2 cellular contexts compared by ENCODE assay signal in the genomic region with DNA sequence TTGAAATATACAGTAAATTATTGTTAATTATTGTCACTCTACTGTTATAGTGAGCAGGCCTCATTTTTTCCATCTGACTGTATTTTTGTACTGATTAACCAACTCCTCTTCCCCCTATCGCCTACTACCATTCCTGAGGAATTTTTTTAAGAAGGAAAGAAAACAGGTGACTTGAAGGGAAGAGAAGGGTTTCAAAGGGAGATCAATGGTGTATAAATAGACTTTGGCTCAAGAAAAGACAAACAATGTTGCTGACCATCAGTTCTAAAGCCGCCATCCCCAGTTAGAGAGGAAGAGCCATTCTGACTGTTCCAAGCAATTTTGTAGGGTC.
TF ChIP-seq lines count a peak whose summit lies in the region.

No MANE protein-coding gene starts in this region.

TF ChIP-seq in A549, 52 proteins besides CTCF, POLR2A, EP300 and RAD21 (continued from another document):
- TF ChIP-seq, protein P1, sequence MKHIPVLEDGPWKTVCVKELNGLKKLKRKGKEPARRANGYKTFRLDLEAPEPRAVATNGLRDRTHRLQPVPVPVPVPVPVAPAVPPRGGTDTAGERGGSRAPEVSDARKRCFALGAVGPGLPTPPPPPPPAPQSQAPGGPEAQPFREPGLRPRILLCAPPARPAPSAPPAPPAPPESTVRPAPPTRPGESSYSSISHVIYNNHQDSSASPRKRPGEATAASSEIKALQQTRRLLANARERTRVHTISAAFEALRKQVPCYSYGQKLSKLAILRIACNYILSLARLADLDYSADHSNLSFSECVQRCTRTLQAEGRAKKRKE (CRISPR knock-in tag; IDR thresholded peaks at IDR 0.05; ENCODE audit: low read depth), result no peak
- TF ChIP-seq E2F6 (IDR thresholded peaks at IDR 0.05; ENCODE audit: borderline replicate concordance, low read depth) (no peak), SREBF2 (IDR thresholded peaks at IDR 0.05) (no peak), PHF8 (IDR thresholded peaks at IDR 0.05; ENCODE audit: borderline replicate concordance, low read depth) (no peak), NPAS2 (CRISPR knock-in tag; IDR thresholded peaks at IDR 0.05; ENCODE audit: borderline replicate concordance) (no peak), FOSL2 (IDR thresholded peaks at IDR 0.05) (no peak), FOSL2 (CRISPR knock-in tag; IDR thresholded peaks at IDR 0.05) (no peak), BHLHE40 (IDR thresholded peaks at IDR 0.05; ENCODE audit: low read depth, low read length) (no peak)
- TF ChIP-seq, protein P2, sequence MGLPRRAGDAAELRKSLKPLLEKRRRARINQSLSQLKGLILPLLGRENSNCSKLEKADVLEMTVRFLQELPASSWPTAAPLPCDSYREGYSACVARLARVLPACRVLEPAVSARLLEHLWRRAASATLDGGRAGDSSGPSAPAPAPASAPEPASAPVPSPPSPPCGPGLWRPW (IDR thresholded peaks at IDR 0.05), result no peak

TF ChIP-seq in GM23338, 12 proteins besides CTCF, POLR2A, EP300 and RAD21 (continued from another document):
- TF ChIP-seq ZNF462 (CRISPR knock-in tag; IDR thresholded peaks at IDR 0.05), result no peak
- no peak for TF ChIP-seq CREB1 (CRISPR knock-in tag; IDR thresholded peaks at IDR 0.05; ENCODE audit: low read depth)
- no peak for TF ChIP-seq EZH2phosphoT487 (IDR thresholded peaks at IDR 0.05; ENCODE audit: unreplicated experiment)
- TF ChIP-seq, protein P3, sequence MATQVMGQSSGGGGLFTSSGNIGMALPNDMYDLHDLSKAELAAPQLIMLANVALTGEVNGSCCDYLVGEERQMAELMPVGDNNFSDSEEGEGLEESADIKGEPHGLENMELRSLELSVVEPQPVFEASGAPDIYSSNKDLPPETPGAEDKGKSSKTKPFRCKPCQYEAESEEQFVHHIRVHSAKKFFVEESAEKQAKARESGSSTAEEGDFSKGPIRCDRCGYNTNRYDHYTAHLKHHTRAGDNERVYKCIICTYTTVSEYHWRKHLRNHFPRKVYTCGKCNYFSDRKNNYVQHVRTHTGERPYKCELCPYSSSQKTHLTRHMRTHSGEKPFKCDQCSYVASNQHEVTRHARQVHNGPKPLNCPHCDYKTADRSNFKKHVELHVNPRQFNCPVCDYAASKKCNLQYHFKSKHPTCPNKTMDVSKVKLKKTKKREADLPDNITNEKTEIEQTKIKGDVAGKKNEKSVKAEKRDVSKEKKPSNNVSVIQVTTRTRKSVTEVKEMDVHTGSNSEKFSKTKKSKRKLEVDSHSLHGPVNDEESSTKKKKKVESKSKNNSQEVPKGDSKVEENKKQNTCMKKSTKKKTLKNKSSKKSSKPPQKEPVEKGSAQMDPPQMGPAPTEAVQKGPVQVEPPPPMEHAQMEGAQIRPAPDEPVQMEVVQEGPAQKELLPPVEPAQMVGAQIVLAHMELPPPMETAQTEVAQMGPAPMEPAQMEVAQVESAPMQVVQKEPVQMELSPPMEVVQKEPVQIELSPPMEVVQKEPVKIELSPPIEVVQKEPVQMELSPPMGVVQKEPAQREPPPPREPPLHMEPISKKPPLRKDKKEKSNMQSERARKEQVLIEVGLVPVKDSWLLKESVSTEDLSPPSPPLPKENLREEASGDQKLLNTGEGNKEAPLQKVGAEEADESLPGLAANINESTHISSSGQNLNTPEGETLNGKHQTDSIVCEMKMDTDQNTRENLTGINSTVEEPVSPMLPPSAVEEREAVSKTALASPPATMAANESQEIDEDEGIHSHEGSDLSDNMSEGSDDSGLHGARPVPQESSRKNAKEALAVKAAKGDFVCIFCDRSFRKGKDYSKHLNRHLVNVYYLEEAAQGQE (IDR thresholded peaks at IDR 0.05; ENCODE audit: unreplicated experiment), result no peak
- no peak for TF ChIP-seq ZNF331 (CRISPR knock-in tag; IDR thresholded peaks at IDR 0.05; ENCODE audit: low read depth)
- TF ChIP-seq ETS1 (IDR thresholded peaks at IDR 0.05), result no peak
- no peak for TF ChIP-seq JUNB (IDR thresholded peaks at IDR 0.05; ENCODE audit: unreplicated experiment)
